In the genomic region with DNA sequence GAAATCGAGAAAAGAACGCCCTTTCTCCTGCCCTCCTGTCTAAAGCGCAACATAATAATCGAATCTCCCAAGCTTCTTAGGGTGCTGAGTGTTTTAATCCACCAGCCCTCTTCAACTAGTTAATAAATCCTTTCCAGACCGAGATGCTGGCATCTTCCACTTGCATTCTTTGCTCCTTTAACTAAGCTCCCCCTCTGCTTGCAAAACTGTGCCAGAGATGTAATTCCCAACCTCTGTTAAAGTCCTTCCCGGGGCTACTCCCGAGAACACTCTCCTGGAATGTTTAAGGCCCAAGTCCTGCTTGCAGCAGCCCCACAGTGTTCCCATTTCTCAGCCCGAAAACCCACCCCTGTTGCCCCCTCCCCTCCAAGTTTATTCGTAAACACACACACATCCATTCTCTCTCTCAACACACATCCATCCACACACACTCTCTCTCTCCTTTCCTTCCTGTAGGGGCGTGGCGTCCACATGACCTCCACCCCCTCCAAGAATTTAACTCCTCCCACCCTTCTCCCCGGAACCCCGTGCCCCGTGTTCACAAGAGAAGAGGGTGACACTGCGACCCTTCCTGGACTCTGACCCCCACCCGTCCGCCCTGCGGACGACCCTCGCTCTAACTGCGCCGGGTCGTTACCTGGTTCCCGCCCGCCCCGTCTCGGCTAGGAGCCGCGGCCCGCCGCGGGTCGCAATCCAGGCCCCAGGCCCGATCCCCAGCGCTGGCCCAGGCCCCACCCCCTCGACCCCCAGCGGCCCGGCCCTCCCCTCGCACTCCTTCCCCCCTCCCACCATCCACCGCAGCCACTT, we compare ENCODE assay signal across 8 cellular contexts. TPM values are rescaled to one million over a fixed set of nuclear protein-coding genes. Genes with fewer than 3 reads are reported as not detected.
DNase-seq lines count a peak whose midpoint lies in the region; ATAC-seq and TF ChIP-seq lines count a peak whose summit lies in the region.

No MANE protein-coding gene starts in this region.

- no peak for TF ChIP-seq CTCF in AG10803 (conservative IDR thresholded peaks at IDR 0.05; ENCODE audit: low read length)
- no peak for TF ChIP-seq CTCF in WI38 (IDR thresholded peaks at IDR 0.05; ENCODE audit: low read depth, low read length)

- peak overlapping the region; percentile 92 for H3K4me3 ChIP-seq in AG10803 (ENCODE audit: low read length)
- H3K4me3 ChIP-seq in WI38 (ENCODE audit: low read depth, low read length): peak overlapping the region; percentile 75

- in situ Hi-C loops in GM18951 (cut with MboI; ENCODE audit: low sequenced_read_pairs, unreplicated experiment): no loop called here

- peak; percentile 93 for DNase-seq in AG10803 (ENCODE audit: low read depth)
- DNase-seq in NCI-H2227 (lab: John Stamatoyannopoulos, UW; ENCODE audit: unreplicated experiment): peak; percentile 75
- peak; percentile 94 for DNase-seq in cerebellum (ENCODE audit: low spot score)
- peak; percentile 91 for DNase-seq in kidney tubule cell (ENCODE audit: low spot score)
- peak; percentile 79 to 82 for DNase-seq in stimulated activated CD4-positive, alpha-beta T cell treated with anti-CD3 and anti-CD28 coated beads, Interleukin-15, amount 100 ng/mL, for 48 hours (ENCODE audit: low read depth in 2 of 2)

- ATAC-seq in HG03159 (IDR thresholded peaks at IDR 0.05; ENCODE audit: unreplicated experiment): peak; percentile 60

- peak; percentile 43 for TF ChIP-seq POLR2A in GM18951 (IDR thresholded peaks at IDR 0.05; ENCODE audit: extremely low read depth, insufficient read depth, insufficient read length)

RNA-seq across cellular contexts. Expression of gene MGAT1, which starts 7.0 kb away (rescaled TPM):
- 24.1 TPM for total RNA-seq in cerebellum

RNA-seq across cellular contexts. Expression of gene ZFP62, which starts 51.5 kb away (rescaled TPM):
- 42.8 TPM for total RNA-seq in cerebellum

Comparison
In these comparisons a context has a peak if more than half of its experiments do, and no peak if none do; other contexts are left out.
1. Peak in every context shown above with its lines: DNase-seq, ATAC-seq and H3K4me3 ChIP-seq.